20 cellular contexts compared by ENCODE assay signal in the genomic region with DNA sequence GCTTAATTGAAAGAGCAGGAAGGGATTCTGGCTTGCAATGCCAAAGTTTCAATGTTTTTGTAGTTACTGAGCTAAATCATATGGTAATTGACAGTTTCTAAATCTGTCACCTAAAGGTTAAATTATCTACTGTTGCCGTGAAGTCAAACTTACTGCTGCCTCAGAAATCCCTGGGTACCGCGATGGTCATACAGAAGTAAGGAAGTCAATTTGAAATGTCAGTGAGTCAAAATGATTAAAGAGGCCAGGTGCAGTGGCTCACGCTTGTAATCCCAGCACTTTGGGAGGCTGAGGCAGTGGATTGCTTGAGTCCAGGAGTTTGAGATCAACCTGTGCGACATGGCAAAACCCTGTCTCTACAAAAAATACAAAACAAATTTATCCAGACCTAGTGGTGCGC. TPM values are rescaled to one million over a fixed set of nuclear protein-coding genes. Genes with fewer than 3 reads are reported as not detected.
DNase-seq lines count a peak whose midpoint lies in the region; ATAC-seq and TF ChIP-seq lines count a peak whose summit lies in the region.
"Had no signal": no experiment of that assay in that cellular context is flagged by ENCODE, and none has a peak within 500 bp of the region (broad histone marks: within the 10 kb centered on the region; RNA-seq: fewer than 3 reads in every experiment).

No MANE protein-coding gene starts in this region.

- H3K4me1 Mint-ChIP-seq in activated T-cell treated with anti-CD3 and anti-CD28 coated beads, Interleukin-2, amount 50 U/mL, for 72 hours (ENCODE audit: low read depth): no peaks in the 10 kb centered on the region

- no peak overlapping the region for H3K9ac ChIP-seq in OCI-LY3 (ENCODE audit: low read length)

- H3K27me3 ChIP-seq in OCI-LY3 (ENCODE audit: low read depth, low read length): peaks cover 5% of the 10 kb centered on the region

- H3K36me3 Mint-ChIP-seq in activated T-cell treated with anti-CD3 and anti-CD28 coated beads, Interleukin-2, amount 50 U/mL, for 72 hours (ENCODE audit: insufficient read depth in 2 of 2): no peaks in the 10 kb centered on the region
- H3K36me3 Mint-ChIP-seq: CD4-positive, CD25-positive, alpha-beta regulatory T cell had no signal

- DNase-seq in activated T-cell treated with anti-CD3 and anti-CD28 coated beads, Interleukin-2, amount 50 U/mL, for 72 hours: no peak
- DNase-seq in activated T-cell treated with anti-CD3 and anti-CD28 coated beads for 4 hours (no peak), LHCN-M2 (ENCODE audit: low read depth) (peak; percentile 84), posterior vena cava (ENCODE audit: low spot score) (peak; percentile 34), SK-N-DZ (ENCODE audit: low spot score) (no peak)
- DNase-seq in activated effector memory CD4-positive, alpha-beta T cell treated with Interleukin-2 at 50 U/mL for 16 hours: no peak
- DNase-seq: CD4-positive, CD25-positive, alpha-beta regulatory T cell; EL; GF-D8; GOT3; HCEC 1CT; KBM-7; NCI-H1694 treated with DMSO at 0.1 percent for 48 hours; NCI-H446; NCI-H526 treated with DMSO at 0.1 percent for 48 hours; PC-9; SHP77 treated with DMSO at 0.1 percent for 48 hours had no signal

- peaks cover 6% of the 10 kb centered on the region for H3K4me1 ChIP-seq in OCI-LY3 (ENCODE audit: low read length)

- H3K9me3 Mint-ChIP-seq in activated T-cell treated with anti-CD3 and anti-CD28 coated beads, Interleukin-2, amount 50 U/mL, for 72 hours: no peaks in the 10 kb centered on the region

- no peaks in the 10 kb centered on the region for H3K27me3 Mint-ChIP-seq in activated T-cell treated with anti-CD3 and anti-CD28 coated beads, Interleukin-2, amount 50 U/mL, for 72 hours (ENCODE audit: low read depth)
- H3K27me3 Mint-ChIP-seq: CD4-positive, CD25-positive, alpha-beta regulatory T cell had no signal

- H4K20me1 ChIP-seq in OCI-LY3 (ENCODE audit: insufficient read depth, low read length): no peaks in the 10 kb centered on the region

- H3K4me2 ChIP-seq in OCI-LY3 (ENCODE audit: low read length): peak overlapping the region; percentile 28
- H3K4me2 ChIP-seq: PC-9 had no signal

- no peaks in the 10 kb centered on the region for H3K9me3 ChIP-seq in OCI-LY3 (ENCODE audit: insufficient read depth, low read length)

- no peak for TF ChIP-seq CTCF in OCI-LY3 (IDR thresholded peaks at IDR 0.05; ENCODE audit: low read depth, low read length)

- intact Hi-C loops in posterior vena cava (cut with DNase I): loop anchor here in 1 of 2 donors (5.0 kb wide), 1 partner anchor 155 kb away; no protein-coding TSS in a partner anchor

- H3K36me3 ChIP-seq in OCI-LY3 (replicated peaks; ENCODE audit: low read depth, low read length): no peaks in the 10 kb centered on the region

- H3K4me3 ChIP-seq in OCI-LY3 (ENCODE audit: low read length): no peak overlapping the region
- H3K4me3 ChIP-seq: PC-9 had no signal

- H3K27ac Mint-ChIP-seq in activated T-cell treated with anti-CD3 and anti-CD28 coated beads, Interleukin-2, amount 50 U/mL, for 72 hours: no peak overlapping the region

- peak; percentile 36 to 57 for ATAC-seq in activated T-cell treated with anti-CD3 and anti-CD28 coated beads, Interleukin-2, amount 50 U/mL, for 72 hours (replicated peaks in 1 of 2)
- no peak for ATAC-seq in GM21825 (IDR thresholded peaks at IDR 0.05; ENCODE audit: unreplicated experiment)

- no peaks in the 10 kb centered on the region for H3K79me2 ChIP-seq in OCI-LY3 (ENCODE audit: low read length)

- no peak overlapping the region for H2AFZ ChIP-seq in OCI-LY3 (ENCODE audit: low read depth, low read length)
- H2AFZ ChIP-seq: PC-9 had no signal

- no peak overlapping the region for H3K27ac ChIP-seq in OCI-LY3 (ENCODE audit: low read length)
- H3K27ac ChIP-seq: PC-9, RWPE1 had no signal

- H3K4me3 Mint-ChIP-seq in activated T-cell treated with anti-CD3 and anti-CD28 coated beads, Interleukin-2, amount 50 U/mL, for 72 hours: no peak overlapping the region
- H3K4me3 Mint-ChIP-seq: CD4-positive, CD25-positive, alpha-beta regulatory T cell had no signal

RNA-seq across cellular contexts. Expression of a gene that starts 48.8 kb away (rescaled TPM):
- 100 to 1,000 TPM; 427 to 456 TPM for total RNA-seq in activated T-cell treated with anti-CD3 and anti-CD28 coated beads, Interleukin-2, amount 50 U/mL, for 72 hours
- total RNA-seq in LHCN-M2 (2014; rRNA removed) (1,271 and 1,447 TPM in 2 replicates), posterior vena cava (1,000 to 10,000 TPM; 1,050 to 1,475 TPM)
- polyA plus RNA-seq in LHCN-M2 (2012): 876 TPM
- polyA plus RNA-seq in SK-N-DZ (2014; cell fraction: cytosol; rRNA removed): 173 and 190 TPM in 2 replicates
- 78.2 and 86.9 TPM in 2 replicates for polyA plus RNA-seq in SK-N-DZ (2014; cell fraction: nucleus; rRNA removed)

Comparison
In these comparisons a context has a peak if more than half of its experiments do, and no peak if none do; other contexts are left out.
1. DNase-seq: peak in LHCN-M2 (single experiment) and posterior vena cava (single experiment); none in activated T-cell treated with anti-CD3 and anti-CD28 coated beads, Interleukin-2, amount 50 U/mL, for 72 hours (0 of 2), activated T-cell treated with anti-CD3 and anti-CD28 coated beads for 4 hours (single experiment), SK-N-DZ (single experiment) and activated effector memory CD4-positive, alpha-beta T cell treated with Interleukin-2 at 50 U/mL for 16 hours (single experiment).